ENCODE assay signal across 13 cellular contexts in genomic region chr10:60496181-60496580, GRCh38.
"Had no signal": no experiment of that assay in that cellular context is flagged by ENCODE, and none has a peak within 500 bp of the region (broad histone marks: within the 10 kb centered on the region; RNA-seq: fewer than 3 reads in every experiment).

No MANE protein-coding gene starts in this region.

- H3K4me3 Mint-ChIP-seq: naive thymus-derived CD8-positive, alpha-beta T cell; type B pancreatic cell had no signal

- H3K4me3 ChIP-seq: esophagus muscularis mucosa, hepatocyte, psoas muscle, right lobe of liver, stomach had no signal

- H3K27me3 Mint-ChIP-seq: type B pancreatic cell had no signal

- H3K36me3 Mint-ChIP-seq: naive thymus-derived CD8-positive, alpha-beta T cell; type B pancreatic cell had no signal

- H3K9me3 Mint-ChIP-seq: naive thymus-derived CD8-positive, alpha-beta T cell; type B pancreatic cell had no signal

- DNase-seq: effector memory CD4-positive, alpha-beta T cell; foreskin melanocyte; head of caudate nucleus; left colon; naive thymus-derived CD8-positive, alpha-beta T cell; psoas muscle; retina; right lobe of liver; stimulated activated naive CD4-positive, alpha-beta T cell; stomach had no signal

- H3K27ac Mint-ChIP-seq: naive thymus-derived CD8-positive, alpha-beta T cell; type B pancreatic cell had no signal

- ATAC-seq: left colon; naive thymus-derived CD8-positive, alpha-beta T cell; psoas muscle; right lobe of liver had no signal
